Comparison of ENCODE assay signal across 1 cellular context in genomic region chr17:65039349-65039988, GRCh38.
TF ChIP-seq lines count a peak whose summit lies in the region.

No MANE protein-coding gene starts in this region.

TF ChIP-seq in HepG2, 621 proteins besides CTCF, POLR2A, EP300 and RAD21 (continued from another document):
- no peak for TF ChIP-seq JUN (CRISPR knock-in tag; IDR thresholded peaks at IDR 0.05)
